ENCODE assay signal across 8 cellular contexts in genomic region chr2:66433945-66434678, GRCh38. TPM values are rescaled to one million over a fixed set of nuclear protein-coding genes. Genes with fewer than 3 reads are reported as not detected.
A peak's percentile ranks its signal among the peaks of the same experiment; 100 is the strongest.
DNase-seq lines count a peak whose midpoint lies in the region; ATAC-seq and TF ChIP-seq lines count a peak whose summit lies in the region.

No MANE protein-coding gene starts in this region.

- DNase-seq in NCI-H1092 (lab: John Stamatoyannopoulos, UW) (peak; percentile 37), neural crest cell (ENCODE audit: low read depth, low spot score) (no peak)
- no peak for DNase-seq in activated CD4-positive, alpha-beta memory T cell treated with anti-CD3 and anti-CD28 coated beads for 36 hours

- peak; percentile 77 to 79 for TF ChIP-seq POLR2A in gastroesophageal sphincter (IDR thresholded peaks at IDR 0.05)

- peaks cover 0 to 37% (median 0%) of the 10 kb centered on the region in 3 donors for H3K4me1 ChIP-seq in gastroesophageal sphincter

- CTCF ChIA-PET in activated CD4-positive, alpha-beta memory T cell treated with anti-CD3 and anti-CD28 coated beads for 36 hours (lab: Charles Lee) = no interaction called here

- peak overlapping the region; percentile 68 to 85 for H3K4me3 ChIP-seq in gastroesophageal sphincter

- intact Hi-C loops in activated CD4-positive, alpha-beta memory T cell treated with anti-CD3 and anti-CD28 coated beads for 36 hours (cut with micrococcal nuclease) = loop anchor here (2.0 kb wide), 1 partner anchor 145 kb away; no protein-coding TSS in a partner anchor

- H3K4me1 Mint-ChIP-seq in activated CD4-positive, alpha-beta memory T cell treated with anti-CD3 and anti-CD28 coated beads for 36 hours (ENCODE audit: low read depth) = peaks cover 28% of the 10 kb centered on the region
- peaks cover 38% of the 10 kb centered on the region for H3K4me1 Mint-ChIP-seq in neural crest cell

- H3K27me3 Mint-ChIP-seq in activated CD4-positive, alpha-beta memory T cell treated with anti-CD3 and anti-CD28 coated beads for 36 hours = peaks cover 74% of the 10 kb centered on the region
- H3K27me3 Mint-ChIP-seq in neural crest cell (ENCODE audit: low read depth) = peaks cover 87% of the 10 kb centered on the region

- peak; percentile 50 for ATAC-seq in GM19397 (IDR thresholded peaks at IDR 0.05; ENCODE audit: unreplicated experiment)
- peak; percentile 31 for ATAC-seq in gastroesophageal sphincter
- no peak for ATAC-seq in GM18873 (IDR thresholded peaks at IDR 0.05; ENCODE audit: low FRiP score, unreplicated experiment)
- no peak for ATAC-seq in GM18870 (IDR thresholded peaks at IDR 0.05; ENCODE audit: unreplicated experiment)

- TF ChIP-seq CTCF in C4-2B (conservative IDR thresholded peaks at IDR 0.05) (no peak), gastroesophageal sphincter (IDR thresholded peaks at IDR 0.05) (no peak), neural crest cell (conservative IDR thresholded peaks at IDR 0.05) (no peak)

- peaks cover 0 to 13% of the 10 kb centered on the region in 2 donors for H3K36me3 ChIP-seq in gastroesophageal sphincter

- TF ChIP-seq EP300 in gastroesophageal sphincter (IDR thresholded peaks at IDR 0.05) = no peak

- H3K4me3 Mint-ChIP-seq in activated CD4-positive, alpha-beta memory T cell treated with anti-CD3 and anti-CD28 coated beads for 36 hours = peak overlapping the region; percentile 62
- peak overlapping the region; percentile 96 for H3K4me3 Mint-ChIP-seq in neural crest cell

- 0 to 2% methylated on average over 10 to 33 of the region's 61 CpGs for WGBS in gastroesophageal sphincter (ENCODE audit: low coverage in 1 of 2), 2 donors

- H3K27me3 ChIP-seq in gastroesophageal sphincter = no peaks in the 10 kb centered on the region

- H3K36me3 Mint-ChIP-seq in activated CD4-positive, alpha-beta memory T cell treated with anti-CD3 and anti-CD28 coated beads for 36 hours = no peaks in the 10 kb centered on the region
- peaks cover 8% of the 10 kb centered on the region for H3K36me3 Mint-ChIP-seq in neural crest cell (ENCODE audit: low read depth)

- POLR2A ChIA-PET in activated CD4-positive, alpha-beta memory T cell treated with anti-CD3 and anti-CD28 coated beads for 36 hours (lab: Charles Lee) = interaction anchor here (1.2 kb wide), 1 partner anchor 14 kb away, joined by 3 read pairs; no protein-coding TSS in a partner anchor

- H3K9me3 Mint-ChIP-seq in activated CD4-positive, alpha-beta memory T cell treated with anti-CD3 and anti-CD28 coated beads for 36 hours = no peaks in the 10 kb centered on the region
- H3K9me3 Mint-ChIP-seq in neural crest cell = no peaks in the 10 kb centered on the region

- H3K27ac Mint-ChIP-seq in activated CD4-positive, alpha-beta memory T cell treated with anti-CD3 and anti-CD28 coated beads for 36 hours = no peak overlapping the region
- peak overlapping the region; percentile 98 for H3K27ac Mint-ChIP-seq in neural crest cell (ENCODE audit: unreplicated experiment)

- H3K27ac ChIP-seq in C4-2B = peak overlapping the region; percentile 62
- peak overlapping the region; percentile 90 to 98 (median 98) for H3K27ac ChIP-seq in gastroesophageal sphincter

- H3K9me3 ChIP-seq in gastroesophageal sphincter = no peaks in the 10 kb centered on the region

RNA-seq across cellular contexts. Expression of gene MEIS1, which starts 0.8 kb away (rescaled TPM):
- not detected for total RNA-seq in activated CD4-positive, alpha-beta memory T cell treated with anti-CD3 and anti-CD28 coated beads for 36 hours
- total RNA-seq in gastroesophageal sphincter (100 to 1,000 TPM; 114 to 305 (median 181) TPM), neural crest cell (101 and 107 TPM in 2 replicates)

Comparison
In these comparisons a context has a peak if more than half of its experiments do, and no peak if none do; other contexts are left out.
1. ATAC-seq: peak in GM19397 (single experiment) and gastroesophageal sphincter (single experiment); none in GM18873 (single experiment) and GM18870 (single experiment).
2. RNA of gene MEIS1, which starts 0.8 kb away (total RNA-seq): 114 to 305 TPM in gastroesophageal sphincter and 101 to 107 TPM in neural crest cell; not detected in activated CD4-positive, alpha-beta memory T cell treated with anti-CD3 and anti-CD28 coated beads for 36 hours; every median in the first group is over 10 times any median in the second.